In genomic region chr7:74052628-74053027, GRCh38 we compare ENCODE assay signal across 18 cellular contexts. TPM values are rescaled to one million over a fixed set of nuclear protein-coding genes. Genes with fewer than 3 reads are reported as not detected.
DNase-seq lines count a peak whose midpoint lies in the region; ATAC-seq, FAIRE-seq and TF ChIP-seq lines count a peak whose summit lies in the region.
"Had no signal": no experiment of that assay in that cellular context is flagged by ENCODE, and none has a peak within 500 bp of the region (broad histone marks: within the 10 kb centered on the region; RNA-seq: fewer than 3 reads in every experiment).

No MANE protein-coding gene starts in this region.

- TF ChIP-seq POLR2A in K562 (conservative IDR thresholded peaks at IDR 0.05) (no peak), H1 (IDR thresholded peaks at IDR 0.05; ENCODE audit: control extremely low read depth in 1 of 2, low read depth in 2 of 2, low read length in 2 of 2) (no peak), prostate gland (IDR thresholded peaks at IDR 0.05) (no peak)

- no peak overlapping the region for H3K4ac ChIP-seq in H1 (replicated peaks; ENCODE audit: insufficient read length, low read depth, low read length)

- TF ChIP-seq EP300 in K562 (IDR thresholded peaks at IDR 0.05; ENCODE audit: low read length): no peak
- no peak for TF ChIP-seq EP300 in H1 (IDR thresholded peaks at IDR 0.05; ENCODE audit: borderline replicate concordance in 1 of 2, low read depth in 2 of 2, low read length in 2 of 2)

- no peak for DNase-seq in K562 (ENCODE audit: extremely low read depth in 1 of 4, low spot score in 3 of 4)
- no peak for DNase-seq in H1 (ENCODE audit: low read depth in 1 of 2, low spot score in 2 of 2)
- peak; percentile 22 for DNase-seq in osteoblast (ENCODE audit: insufficient read length, low spot score, missing footprints)
- no peak for DNase-seq in prostate gland (ENCODE audit: low spot score)
- DNase-seq: 8988T; CD8-positive, alpha-beta memory T cell; COR-L47; DMS 273 treated with DMSO at 0.1 percent for 48 hours had no signal

- H4K20me1 ChIP-seq in K562 (replicated peaks; ENCODE audit: control insufficient read depth, insufficient read depth, low read length) (peaks cover 13% of the 10 kb centered on the region; the same call in 1 of the 2 replicates), H1 (replicated peaks in 1 of 2; ENCODE audit: control insufficient read depth in 1 of 2, insufficient read depth in 2 of 2, low read length in 2 of 2) (peaks cover 0 to 2% of the 10 kb centered on the region in 2 experiments), osteoblast (ENCODE audit: insufficient read depth, low read length) (no peaks in the 10 kb centered on the region)

- H2BK15ac ChIP-seq in H1 (ENCODE audit: low read length): no peak overlapping the region

- H2BK120ac ChIP-seq in H1 (replicated peaks; ENCODE audit: low read depth, low read length): no peak overlapping the region

- H3K4me1 ChIP-seq in HEK293 (ENCODE audit: control insufficient read depth, insufficient read depth, low read length) (no peaks in the 10 kb centered on the region), K562 (replicated peaks in 1 of 2; ENCODE audit: control insufficient read depth in 2 of 2, insufficient read depth in 2 of 2, low read length in 2 of 2) (peaks cover 0 to 16% of the 10 kb centered on the region in 2 experiments; a peak in 2 of 5 replicates), H1 (replicated peaks in 1 of 4; ENCODE audit: control insufficient read depth in 3 of 4, insufficient read depth in 4 of 4, low read length in 3 of 4) (peaks cover 0 to 8% (median 3%) of the 10 kb centered on the region in 4 experiments; a peak in 3 of 7 replicates), osteoblast (ENCODE audit: insufficient read depth, low read length) (no peaks in the 10 kb centered on the region), prostate gland (replicated peaks) (no peaks in the 10 kb centered on the region)

- no peak overlapping the region for H2BK12ac ChIP-seq in H1 (ENCODE audit: low read depth, low read length)

- no peak overlapping the region for H4K91ac ChIP-seq in H1 (replicated peaks; ENCODE audit: insufficient read length, low read length)

- 0% methylated on average over 1 of the region's 1 CpG for WGBS in K562 (ENCODE audit: insufficient coverage, low coverage, missing lambda C conversion rate)
- 14% methylated on average over 1 of the region's 1 CpG; no CpG with 5 or more reads in 1 of the 2 experiments for WGBS in H1 (ENCODE audit: extremely low coverage in 1 of 2, insufficient coverage in 1 of 2, insufficient read length in 1 of 2, insufficient replicate concordance in 2 of 2, low coverage in 1 of 2, low lambda C conversion rate in 2 of 2, missing lambda C conversion rate in 1 of 2), 2 experiments
- WGBS in prostate gland: 78% methylated on average over 1 of the region's 1 CpG

- H3K27ac ChIP-seq in HEK293 (ENCODE audit: extremely low read depth, low read depth, low read length): no peak overlapping the region
- H3K27ac ChIP-seq in K562 (ENCODE audit: extremely low read depth, low read depth, low read length): no peak overlapping the region
- no peak overlapping the region for H3K27ac ChIP-seq in H1 (ENCODE audit: low read depth, low read length)
- H3K27ac ChIP-seq in osteoblast (ENCODE audit: low read depth, low read length): no peak overlapping the region
- no peak overlapping the region for H3K27ac ChIP-seq in prostate gland
- H3K27ac ChIP-seq: BLaER1 treated with 17β-estradiol and CSF1 and Interleukin-3, amounts not matched to agents 10 nM and 100 nM; HL-60 had no signal

- H3K23ac ChIP-seq in H1 (ENCODE audit: insufficient read length): no peak overlapping the region

- H3K14ac ChIP-seq in H1 (ENCODE audit: insufficient read length): no peak overlapping the region

- H3K23me2 ChIP-seq in H1 (ENCODE audit: low read depth, low read length): peaks cover 28% of the 10 kb centered on the region; the same call in 1 of the 2 replicates

- H3K56ac ChIP-seq in H1 (replicated peaks; ENCODE audit: insufficient read length, low read depth, low read length): no peak overlapping the region

- FAIRE-seq in K562 (lab: Jason Lieb, UNC) (no peak), H1 (lab: Jason Lieb, UNC) (no peak)
- FAIRE-seq: G401.6, GM12891 had no signal

- H3K27me3 ChIP-seq in K562 (ENCODE audit: control insufficient read depth in 2 of 2, insufficient read depth in 2 of 2, low read length in 2 of 2) (peaks cover 14 to 32% of the 10 kb centered on the region in 2 experiments; a peak in 4 of 5 replicates), H1 (replicated peaks in 1 of 4; ENCODE audit: control insufficient read depth in 3 of 4, extremely low read depth in 1 of 4, insufficient read depth in 3 of 4, low read length in 3 of 4) (peaks cover 0 to under 1% (median 0%) of the 10 kb centered on the region in 4 experiments; a peak in 1 of 7 replicates), osteoblast (ENCODE audit: insufficient read depth, low read length) (no peaks in the 10 kb centered on the region), prostate gland (replicated peaks; ENCODE audit: insufficient read depth) (no peaks in the 10 kb centered on the region)
- H3K27me3 ChIP-seq: BLaER1 treated with 17β-estradiol and CSF1 and Interleukin-3, amounts not matched to agents 10 nM and 100 nM had no signal

- ATAC-seq in K562: no peak
- ATAC-seq in HG03521 (IDR thresholded peaks at IDR 0.05; ENCODE audit: unreplicated experiment): no peak
- ATAC-seq in GM18868 (IDR thresholded peaks at IDR 0.05; ENCODE audit: unreplicated experiment): no peak
- no peak for ATAC-seq in HG02678 (IDR thresholded peaks at IDR 0.05; ENCODE audit: unreplicated experiment)

- TF ChIP-seq CTCF in HEK293 (tag by site-specific recombination; IDR thresholded peaks at IDR 0.05): no peak
- TF ChIP-seq CTCF in K562 (IDR thresholded peaks at IDR 0.05 in 2 of 3, conservative IDR thresholded peaks at IDR 0.05 in 1 of 3; ENCODE audit: insufficient read depth in 2 of 3, low read depth in 1 of 3, low read length in 3 of 3): no peak
- no peak for TF ChIP-seq CTCF in H1 (IDR thresholded peaks at IDR 0.05; ENCODE audit: control extremely low read depth in 1 of 3, insufficient read depth in 1 of 3, low read depth in 1 of 3, low read length in 3 of 3)
- TF ChIP-seq CTCF in osteoblast (IDR thresholded peaks at IDR 0.05; ENCODE audit: extremely low read depth, low read depth, low read length): no peak
- no peak for TF ChIP-seq CTCF in prostate gland (IDR thresholded peaks at IDR 0.05)

- no peak for TF ChIP-seq RAD21 in K562 (CRISPR knock-in tag; conservative IDR thresholded peaks at IDR 0.05 in 1 of 2, IDR thresholded peaks at IDR 0.05 in 1 of 2)
- TF ChIP-seq RAD21 in H1 (IDR thresholded peaks at IDR 0.05 in 1 of 2, conservative IDR thresholded peaks at IDR 0.05 in 1 of 2; ENCODE audit: low read depth in 2 of 2, low read length in 2 of 2): no peak

- peaks cover 3% of the 10 kb centered on the region for H3K9me1 ChIP-seq in K562 (ENCODE audit: control insufficient read depth, insufficient read depth, low read length)

- no peaks in the 10 kb centered on the region for H3K9me3 ChIP-seq in HEK293 (ENCODE audit: control insufficient read depth, insufficient read depth, low read depth, low read length)
- H3K9me3 ChIP-seq in K562 (replicated peaks; ENCODE audit: control insufficient read depth, insufficient read depth, low read depth, low read length): no peaks in the 10 kb centered on the region
- H3K9me3 ChIP-seq in H1 (ENCODE audit: insufficient read depth in 2 of 2, low read depth in 1 of 2, low read length in 1 of 2): no peaks in the 10 kb centered on the region
- H3K9me3 ChIP-seq in osteoblast (ENCODE audit: low read depth, low read length): no peaks in the 10 kb centered on the region
- no peaks in the 10 kb centered on the region for H3K9me3 ChIP-seq in prostate gland
- H3K9me3 ChIP-seq: BLaER1 treated with 17β-estradiol and CSF1 and Interleukin-3, amounts not matched to agents 10 nM and 100 nM had no signal

- no TSS peak for BruUV-seq in K562 (replicated peaks; lab: Mats Ljungman, UMichigan)

- H2BK20ac ChIP-seq in H1 (ENCODE audit: low read length): no peak overlapping the region

- H3K79me2 ChIP-seq in K562 (ENCODE audit: control insufficient read depth, insufficient read depth, low read length): no peaks in the 10 kb centered on the region
- H3K79me2 ChIP-seq in H1 (ENCODE audit: control insufficient read depth in 1 of 2, insufficient read depth in 2 of 2, low read length in 2 of 2): no peaks in the 10 kb centered on the region
- no peaks in the 10 kb centered on the region for H3K79me2 ChIP-seq in osteoblast (ENCODE audit: insufficient read depth, low read length)

- H3K9ac ChIP-seq in K562 (ENCODE audit: insufficient read depth in 1 of 2, low read depth in 2 of 2, low read length in 2 of 2) (no peak overlapping the region), H1 (replicated peaks in 1 of 4; ENCODE audit: extremely low read depth in 1 of 4, low read depth in 3 of 4, low read length in 3 of 4) (no peak overlapping the region)

- no peaks in the 10 kb centered on the region for H3K79me1 ChIP-seq in H1 (ENCODE audit: low read depth, low read length)

- H4K5ac ChIP-seq in H1 (ENCODE audit: insufficient read length, low read depth, low read length): no peak overlapping the region

- H2AFZ ChIP-seq in K562 (ENCODE audit: low read depth, low read length) (no peak overlapping the region), H1 (ENCODE audit: low read length) (no peak overlapping the region), osteoblast (ENCODE audit: low read length) (no peak overlapping the region)

- H4K8ac ChIP-seq in H1 (ENCODE audit: extremely low read depth, insufficient read depth, low read length): no peak overlapping the region

- no peak overlapping the region for H3K18ac ChIP-seq in H1 (ENCODE audit: extremely low read depth, low read length)

- H3K4me2 ChIP-seq in K562 (ENCODE audit: insufficient read depth, low read length) (no peak overlapping the region), H1 (ENCODE audit: insufficient read depth in 1 of 2, low read depth in 2 of 2, low read length in 2 of 2) (no peak overlapping the region), osteoblast (ENCODE audit: insufficient read depth, low read length) (no peak overlapping the region)

- CTCF ChIA-PET in HEK293 (lab: Yijun Ruan, JAX) (interaction anchor here (0.6 to 2.2 kb wide), 6 partner anchors 15 to 254 kb away, joined by 3 to 7 read pairs (median 4); no protein-coding TSS in a partner anchor), K562 (lab: Yijun Ruan, JAX; ENCODE audit: low intra/inter-chr PET ratio) (interaction anchor here (0.8 to 2.9 kb wide), 2 partner anchors 342 to 348 kb away, joined by 3 to 26 read pairs; no protein-coding TSS in a partner anchor), H1 (lab: Charles Lee; ENCODE audit: partially characterized antibody) (interaction anchor here (0.5 to 3.3 kb wide), 7 partner anchors 12 to 154 kb away, joined by 3 to 15 read pairs (median 4); partner anchors contain the start of gene ELN)

- H2BK5ac ChIP-seq in H1 (ENCODE audit: low read depth, low read length): 0 out of 2 replicates have a peak overlapping the region, but pooled peaks have one; percentile 12

- H3K4me3 ChIP-seq in HEK293 (ENCODE audit: low read depth, low read length): no peak overlapping the region
- no peak overlapping the region for H3K4me3 ChIP-seq in K562
- no peak overlapping the region for H3K4me3 ChIP-seq in H1 (ENCODE audit: extremely low read depth in 1 of 4, insufficient read depth in 2 of 4, low read depth in 3 of 4, low read length in 4 of 4)
- no peak overlapping the region for H3K4me3 ChIP-seq in osteoblast (ENCODE audit: insufficient read depth, low read length)
- no peak overlapping the region for H3K4me3 ChIP-seq in prostate gland
- H3K4me3 ChIP-seq: BLaER1 treated with 17β-estradiol and CSF1 and Interleukin-3, amounts not matched to agents 10 nM and 100 nM; GM23338 had no signal

- H3K36me3 ChIP-seq in HEK293 (ENCODE audit: control insufficient read depth in 2 of 2, insufficient read depth in 1 of 2, low read length in 2 of 2) (no peaks in the 10 kb centered on the region), K562 (ENCODE audit: control insufficient read depth, insufficient read depth, low read length) (no peaks in the 10 kb centered on the region), H1 (ENCODE audit: control insufficient read depth in 2 of 4, insufficient read depth in 4 of 4, low read length in 3 of 4) (no peaks in the 10 kb centered on the region), osteoblast (ENCODE audit: insufficient read depth, low read length) (no peaks in the 10 kb centered on the region), prostate gland (no peaks in the 10 kb centered on the region)
- H3K36me3 ChIP-seq: BLaER1 treated with 17β-estradiol and CSF1 and Interleukin-3, amounts not matched to agents 10 nM and 100 nM had no signal

- no peak overlapping the region for H2AK5ac ChIP-seq in H1 (ENCODE audit: low read depth, low read length)

- POLR2A ChIA-PET in HEK293 (lab: Yijun Ruan, JAX): no interaction called here
- POLR2A ChIA-PET in K562 (lab: Yijun Ruan, JAX): no interaction called here
- POLR2A ChIA-PET in H1 (lab: Charles Lee; ENCODE audit: partially characterized antibody): interaction anchor here (0.6 to 1.8 kb wide), 5 partner anchors 9 to 190 kb away, joined by 3 to 5 read pairs (median 3); no protein-coding TSS in a partner anchor

- in situ Hi-C loops in K562 (cut with MboI): no loop called here

- intact Hi-C loops in K562 (cut with micrococcal nuclease): loop anchor here (5.0 kb wide), 1 partner anchor 350 kb away; no protein-coding TSS in a partner anchor
- intact Hi-C loops in prostate gland (cut with DNase I): no loop called here

RNA-seq across cellular contexts. Expression of gene ELN, which starts 24.7 kb away (rescaled TPM):
- total RNA-seq in K562 (2011; cell fraction: chromatin; rRNA removed; ENCODE audit: low replicate concordance): not detected in 2 replicates
- not detected in 2 replicates for total RNA-seq in K562 (2011; cell fraction: nucleolus; rRNA removed)
- not detected in 2 replicates for total RNA-seq in K562 (2011; cell fraction: nucleoplasm; rRNA removed)
- total RNA-seq in K562 (2014; rRNA removed) (not detected in 2 replicates), K562 (2014; rRNA removed; fragmentation: Illumina TruSeq; extraction: Trizol) (not detected in 2 replicates), K562 (2015; rRNA removed; fragmentation: Illumina TruSeq; extraction: Trizol) (not detected in 2 replicates), K562 (2021) (0.20 TPM in 2 replicates), osteoblast (69.1 and 113 TPM in 2 replicates), prostate gland (10 to 100 TPM; 34.7 to 93.4 TPM)
- polyA plus RNA-seq in K562 (2011; rRNA removed) (not detected in 2 replicates), K562 (2014; fragmentation: Illumina TruSeq; extraction: Trizol) (not detected in 2 replicates), K562 (2014; fragmentation: Nextera tagmentation; extraction: Ambion mirVana) (not detected), K562 (2014; rRNA removed) (not detected in 2 replicates), H1 (2011; rRNA removed) (5.1 and 5.4 TPM in 2 replicates)
- polyA plus RNA-seq in K562 (2011; cell fraction: cytosol; rRNA removed): 0.01 TPM in 1 of 2 replicates, not detected in the other
- polyA plus RNA-seq in K562 (2011; cell fraction: nucleus; rRNA removed): not detected in 2 replicates
- polyA plus RNA-seq in K562 (2012): 0.14 TPM in 1 of 2 replicates, not detected in the other
- not detected in 2 replicates for polyA minus RNA-seq in K562 (2011; rRNA and poly(A)+ RNA removed)
- not detected in 2 replicates for polyA minus RNA-seq in K562 (2011; cell fraction: cytosol; rRNA and poly(A)+ RNA removed)
- not detected in 2 replicates for polyA minus RNA-seq in K562 (2011; cell fraction: nucleus; rRNA and poly(A)+ RNA removed)
- 5.6 and 5.9 TPM in 2 replicates for total RNA-seq in H1 (2021; fragmentation: NEBNext Ultra II Directional; extraction: Animal tissue kit (Norgen Biotek cat#: 25700))
- polyA plus RNA-seq in H1 (2011; cell fraction: cytosol; rRNA removed): 3.2 TPM
- 7.8 TPM for polyA plus RNA-seq in H1 (2011; cell fraction: nucleus; rRNA removed)
- 2.2 to 4.9 TPM (median 4.4 TPM) in 4 replicates for polyA plus RNA-seq in H1 (2012, experiment 1 of 2)
- polyA plus RNA-seq in H1 (2012, experiment 2 of 2): 3.7 TPM
- 4.6 TPM for polyA plus RNA-seq in H1 (2013, experiment 1 of 2)
- 5.6 TPM for polyA plus RNA-seq in H1 (2013, experiment 2 of 2)
- polyA minus RNA-seq in H1 (2011; rRNA and poly(A)+ RNA removed): 1.2 TPM in 2 replicates
- 1.4 TPM for polyA minus RNA-seq in H1 (2011; cell fraction: cytosol; rRNA and poly(A)+ RNA removed)
- polyA minus RNA-seq in H1 (2011; cell fraction: nucleus; rRNA and poly(A)+ RNA removed): 1.5 TPM
- total RNA-seq: CD8-positive, alpha-beta memory T cell; HT1080 had no signal
- polyA plus RNA-seq: CD8-positive, alpha-beta memory T cell had no signal

RNA-seq across cellular contexts. Expression of gene LIMK1, which starts 31.0 kb away (rescaled TPM):
- total RNA-seq in K562 (2011; cell fraction: chromatin; rRNA removed; ENCODE audit: low replicate concordance): 23.2 and 66.1 TPM in 2 replicates
- 28.6 and 29.9 TPM in 2 replicates for total RNA-seq in K562 (2011; cell fraction: nucleolus; rRNA removed)
- total RNA-seq in K562 (2011; cell fraction: nucleoplasm; rRNA removed): 24.9 and 30.2 TPM in 2 replicates
- total RNA-seq in K562 (2014; rRNA removed): 21.1 and 23.1 TPM in 2 replicates
- total RNA-seq in K562 (2014; rRNA removed; fragmentation: Illumina TruSeq; extraction: Trizol): 5.1 and 6.4 TPM in 2 replicates
- 15.0 and 16.0 TPM in 2 replicates for total RNA-seq in K562 (2015; rRNA removed; fragmentation: Illumina TruSeq; extraction: Trizol)
- 29.0 and 30.0 TPM in 2 replicates for total RNA-seq in K562 (2021)
- polyA plus RNA-seq in K562 (2011; rRNA removed): 14.3 and 17.7 TPM in 2 replicates
- polyA plus RNA-seq in K562 (2011; cell fraction: cytosol; rRNA removed): 17.9 and 46.8 TPM in 2 replicates
- 22.4 and 50.0 TPM in 2 replicates for polyA plus RNA-seq in K562 (2011; cell fraction: nucleus; rRNA removed)
- polyA plus RNA-seq in K562 (2012): 18.8 and 23.1 TPM in 2 replicates
- polyA plus RNA-seq in K562 (2014; fragmentation: Illumina TruSeq; extraction: Trizol): 24.5 and 36.9 TPM in 2 replicates
- under 1 TPM; 0.14 to 0.38 TPM for polyA plus RNA-seq in K562 (2014; fragmentation: Nextera tagmentation; extraction: Ambion mirVana)
- polyA plus RNA-seq in K562 (2014; rRNA removed): 15.9 and 18.1 TPM in 2 replicates
- 6.9 and 18.5 TPM in 2 replicates for polyA minus RNA-seq in K562 (2011; rRNA and poly(A)+ RNA removed)
- polyA minus RNA-seq in K562 (2011; cell fraction: cytosol; rRNA and poly(A)+ RNA removed): 15.1 and 16.3 TPM in 2 replicates
- 6.2 and 7.5 TPM in 2 replicates for polyA minus RNA-seq in K562 (2011; cell fraction: nucleus; rRNA and poly(A)+ RNA removed)
- total RNA-seq in H1 (2021; fragmentation: NEBNext Ultra II Directional; extraction: Animal tissue kit (Norgen Biotek cat#: 25700)): 92.1 and 93.5 TPM in 2 replicates
- 108 and 172 TPM in 2 replicates for polyA plus RNA-seq in H1 (2011; rRNA removed)
- polyA plus RNA-seq in H1 (2011; cell fraction: cytosol; rRNA removed): 82.7 TPM
- 129 TPM for polyA plus RNA-seq in H1 (2011; cell fraction: nucleus; rRNA removed)
- polyA plus RNA-seq in H1 (2012, experiment 1 of 2): 63.0 to 88.9 TPM (median 81.1 TPM) in 4 replicates
- polyA plus RNA-seq in H1 (2012, experiment 2 of 2): 77.4 TPM
- 44.8 TPM for polyA plus RNA-seq in H1 (2013, experiment 1 of 2)
- polyA plus RNA-seq in H1 (2013, experiment 2 of 2): 46.9 TPM
- polyA minus RNA-seq in H1 (2011; rRNA and poly(A)+ RNA removed): 72.5 and 119 TPM in 2 replicates
- 61.9 TPM for polyA minus RNA-seq in H1 (2011; cell fraction: cytosol; rRNA and poly(A)+ RNA removed)
- 34.6 TPM for polyA minus RNA-seq in H1 (2011; cell fraction: nucleus; rRNA and poly(A)+ RNA removed)
- 46.7 and 48.9 TPM in 2 replicates for total RNA-seq in osteoblast
- total RNA-seq in prostate gland: 10 to 100 TPM; 12.8 to 41.2 TPM
